In genomic region chr10:86795353-86795752, GRCh38 we compare ENCODE assay signal across 9 cellular contexts. TPM values are rescaled to one million over a fixed set of nuclear protein-coding genes. Genes with fewer than 3 reads are reported as not detected.
DNase-seq lines count a peak whose midpoint lies in the region; ATAC-seq and TF ChIP-seq lines count a peak whose summit lies in the region.
"Had no signal": no experiment of that assay in that cellular context is flagged by ENCODE, and none has a peak within 500 bp of the region (broad histone marks: within the 10 kb centered on the region; RNA-seq: fewer than 3 reads in every experiment).

No MANE protein-coding gene starts in this region.

- no peak for TF ChIP-seq POLR2A in esophagus muscularis mucosa (IDR thresholded peaks at IDR 0.05; ENCODE audit: low read depth)

- TF ChIP-seq EP300 in esophagus muscularis mucosa (IDR thresholded peaks at IDR 0.05) = no peak

- peak overlapping the region; percentile 21 to 59 (median 36) for H3K27ac ChIP-seq in esophagus muscularis mucosa (replicated peaks in 1 of 4)

- H3K4me1 ChIP-seq in esophagus muscularis mucosa = peaks cover 30 to 87% (median 81%) of the 10 kb centered on the region in 4 donors

- TF ChIP-seq CTCF in esophagus muscularis mucosa (IDR thresholded peaks at IDR 0.05) = no peak

- 14% methylated on average over 3 of the region's 3 CpGs for whole genome bisulfite sequencing in esophagus muscularis mucosa

- no peaks in the 10 kb centered on the region for H3K27me3 ChIP-seq in esophagus muscularis mucosa

- no peaks in the 10 kb centered on the region for H3K9me3 ChIP-seq in esophagus muscularis mucosa

- peak; percentile 77 for DNase-seq in ELR (ENCODE audit: low read depth)
- DNase-seq in NCI-H2227 treated with DMSO at 0.1 percent for 48 hours (lab: John Stamatoyannopoulos, UW) = peak; percentile 30
- DNase-seq in esophagus muscularis mucosa (ENCODE audit: extremely low spot score) = no peak
- peak; percentile 45 for DNase-seq in non-pigmented ciliary epithelial cell (ENCODE audit: low read depth)
- no peak for DNase-seq in NOMO-1 treated with dmso at 0.1 percent for 144 hours (lab: John Stamatoyannopoulos, UW; ENCODE audit: unreplicated experiment)
- no peak for DNase-seq in AML-193 (lab: John Stamatoyannopoulos, UW)
- no peak for DNase-seq in NCI-H345 treated with DMSO at 0.1 percent for 48 hours (lab: John Stamatoyannopoulos, UW; ENCODE audit: unreplicated experiment)
- DNase-seq: activated CD4-positive, CD25-positive, alpha-beta regulatory T cell had no signal

- no peak for ATAC-seq in GM21576 (IDR thresholded peaks at IDR 0.05; ENCODE audit: unreplicated experiment)

- intact Hi-C loops in esophagus muscularis mucosa (cut with DNase I) = no loop called here

- no peaks in the 10 kb centered on the region for H3K36me3 ChIP-seq in esophagus muscularis mucosa

- H3K4me3 ChIP-seq in esophagus muscularis mucosa = no peak overlapping the region

RNA-seq across cellular contexts. Expression of gene BMPR1A, which starts 38.9 kb away (rescaled TPM):
- total RNA-seq in esophagus muscularis mucosa = 100 to 1,000 TPM in 1 of 4 donors, 10 to 100 TPM in 3; 66.1 to 110 (median 90.5) TPM

Comparison
In these comparisons a context has a peak if more than half of its experiments do, and no peak if none do; other contexts are left out.
1. DNase-seq: peak in ELR (single experiment), NCI-H2227 treated with DMSO at 0.1 percent for 48 hours (single experiment) and non-pigmented ciliary epithelial cell (single experiment); none in esophagus muscularis mucosa (single experiment), NOMO-1 treated with dmso at 0.1 percent for 144 hours (single experiment), AML-193 (0 of 2) and NCI-H345 treated with DMSO at 0.1 percent for 48 hours (single experiment).